ENCODE assay signal across 2 cellular contexts in genomic region chr9:120875954-120876841, GRCh38.
A peak's percentile ranks its signal among the peaks of the same experiment; 100 is the strongest.
TF ChIP-seq lines count a peak whose summit lies in the region.

No MANE protein-coding gene starts in this region.

TF ChIP-seq in HCT116, 20 proteins besides CTCF, POLR2A, EP300 and RAD21 (continued from another document):
- TF ChIP-seq FOSL1 (IDR thresholded peaks at IDR 0.05; ENCODE audit: low read depth) (no peak), TCF7L2 (IDR thresholded peaks at IDR 0.05; ENCODE audit: borderline replicate concordance, extremely low read depth, insufficient read depth, insufficient read length) (no peak), ELF1 (IDR thresholded peaks at IDR 0.05; ENCODE audit: borderline replicate concordance, low read depth) (no peak), EZH2 (IDR thresholded peaks at IDR 0.05) (no peak), SP1 (IDR thresholded peaks at IDR 0.05; ENCODE audit: low read depth) (no peak), ZNF274 (IDR thresholded peaks at IDR 0.05; ENCODE audit: low read depth, low read length) (no peak), CEBPB (IDR thresholded peaks at IDR 0.05; ENCODE audit: low read depth) (no peak), EZH2phosphoT487 (IDR thresholded peaks at IDR 0.05; ENCODE audit: borderline replicate concordance) (no peak), YY1 (IDR thresholded peaks at IDR 0.05; ENCODE audit: extremely low read depth, insufficient replicate concordance, low read depth, low read length) (peak; percentile 58), EGR1 (IDR thresholded peaks at IDR 0.05; ENCODE audit: low read depth) (no peak), ZFX (IDR thresholded peaks at IDR 0.05) (0 out of 2 replicates have a peak, but pooled peaks have one; percentile 33)
- TF ChIP-seq, protein P1, sequence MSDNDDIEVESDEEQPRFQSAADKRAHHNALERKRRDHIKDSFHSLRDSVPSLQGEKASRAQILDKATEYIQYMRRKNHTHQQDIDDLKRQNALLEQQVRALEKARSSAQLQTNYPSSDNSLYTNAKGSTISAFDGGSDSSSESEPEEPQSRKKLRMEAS (IDR thresholded peaks at IDR 0.05) = no peak
- TF ChIP-seq, protein P2, sequence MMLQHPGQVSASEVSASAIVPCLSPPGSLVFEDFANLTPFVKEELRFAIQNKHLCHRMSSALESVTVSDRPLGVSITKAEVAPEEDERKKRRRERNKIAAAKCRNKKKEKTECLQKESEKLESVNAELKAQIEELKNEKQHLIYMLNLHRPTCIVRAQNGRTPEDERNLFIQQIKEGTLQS (IDR thresholded peaks at IDR 0.05) = no peak
- TF ChIP-seq, protein P3, sequence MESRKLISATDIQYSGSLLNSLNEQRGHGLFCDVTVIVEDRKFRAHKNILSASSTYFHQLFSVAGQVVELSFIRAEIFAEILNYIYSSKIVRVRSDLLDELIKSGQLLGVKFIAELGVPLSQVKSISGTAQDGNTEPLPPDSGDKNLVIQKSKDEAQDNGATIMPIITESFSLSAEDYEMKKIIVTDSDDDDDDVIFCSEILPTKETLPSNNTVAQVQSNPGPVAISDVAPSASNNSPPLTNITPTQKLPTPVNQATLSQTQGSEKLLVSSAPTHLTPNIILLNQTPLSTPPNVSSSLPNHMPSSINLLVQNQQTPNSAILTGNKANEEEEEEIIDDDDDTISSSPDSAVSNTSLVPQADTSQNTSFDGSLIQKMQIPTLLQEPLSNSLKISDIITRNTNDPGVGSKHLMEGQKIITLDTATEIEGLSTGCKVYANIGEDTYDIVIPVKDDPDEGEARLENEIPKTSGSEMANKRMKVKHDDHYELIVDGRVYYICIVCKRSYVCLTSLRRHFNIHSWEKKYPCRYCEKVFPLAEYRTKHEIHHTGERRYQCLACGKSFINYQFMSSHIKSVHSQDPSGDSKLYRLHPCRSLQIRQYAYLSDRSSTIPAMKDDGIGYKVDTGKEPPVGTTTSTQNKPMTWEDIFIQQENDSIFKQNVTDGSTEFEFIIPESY (IDR thresholded peaks at IDR 0.05; ENCODE audit: extremely low read depth, insufficient replicate concordance, low read length) = no peak
- TF ChIP-seq, protein P4, sequence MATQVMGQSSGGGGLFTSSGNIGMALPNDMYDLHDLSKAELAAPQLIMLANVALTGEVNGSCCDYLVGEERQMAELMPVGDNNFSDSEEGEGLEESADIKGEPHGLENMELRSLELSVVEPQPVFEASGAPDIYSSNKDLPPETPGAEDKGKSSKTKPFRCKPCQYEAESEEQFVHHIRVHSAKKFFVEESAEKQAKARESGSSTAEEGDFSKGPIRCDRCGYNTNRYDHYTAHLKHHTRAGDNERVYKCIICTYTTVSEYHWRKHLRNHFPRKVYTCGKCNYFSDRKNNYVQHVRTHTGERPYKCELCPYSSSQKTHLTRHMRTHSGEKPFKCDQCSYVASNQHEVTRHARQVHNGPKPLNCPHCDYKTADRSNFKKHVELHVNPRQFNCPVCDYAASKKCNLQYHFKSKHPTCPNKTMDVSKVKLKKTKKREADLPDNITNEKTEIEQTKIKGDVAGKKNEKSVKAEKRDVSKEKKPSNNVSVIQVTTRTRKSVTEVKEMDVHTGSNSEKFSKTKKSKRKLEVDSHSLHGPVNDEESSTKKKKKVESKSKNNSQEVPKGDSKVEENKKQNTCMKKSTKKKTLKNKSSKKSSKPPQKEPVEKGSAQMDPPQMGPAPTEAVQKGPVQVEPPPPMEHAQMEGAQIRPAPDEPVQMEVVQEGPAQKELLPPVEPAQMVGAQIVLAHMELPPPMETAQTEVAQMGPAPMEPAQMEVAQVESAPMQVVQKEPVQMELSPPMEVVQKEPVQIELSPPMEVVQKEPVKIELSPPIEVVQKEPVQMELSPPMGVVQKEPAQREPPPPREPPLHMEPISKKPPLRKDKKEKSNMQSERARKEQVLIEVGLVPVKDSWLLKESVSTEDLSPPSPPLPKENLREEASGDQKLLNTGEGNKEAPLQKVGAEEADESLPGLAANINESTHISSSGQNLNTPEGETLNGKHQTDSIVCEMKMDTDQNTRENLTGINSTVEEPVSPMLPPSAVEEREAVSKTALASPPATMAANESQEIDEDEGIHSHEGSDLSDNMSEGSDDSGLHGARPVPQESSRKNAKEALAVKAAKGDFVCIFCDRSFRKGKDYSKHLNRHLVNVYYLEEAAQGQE (IDR thresholded peaks at IDR 0.05; ENCODE audit: low read depth) = no peak

TF ChIP-seq in SK-N-SH treated with all-trans-retinoic acid at 6 μM for 48 hours, 23 proteins besides CTCF, POLR2A, EP300 and RAD21 (continued from another document):
- TF ChIP-seq CREB5 (CRISPR knock-in tag; IDR thresholded peaks at IDR 0.05; ENCODE audit: low read depth) (no peak), TCF4 (CRISPR knock-in tag; IDR thresholded peaks at IDR 0.05; ENCODE audit: borderline replicate concordance) (no peak), ZNF8 (CRISPR knock-in tag; IDR thresholded peaks at IDR 0.05) (no peak), BACH2 (CRISPR knock-in tag; IDR thresholded peaks at IDR 0.05; ENCODE audit: borderline replicate concordance) (no peak)
- TF ChIP-seq, protein P5, sequence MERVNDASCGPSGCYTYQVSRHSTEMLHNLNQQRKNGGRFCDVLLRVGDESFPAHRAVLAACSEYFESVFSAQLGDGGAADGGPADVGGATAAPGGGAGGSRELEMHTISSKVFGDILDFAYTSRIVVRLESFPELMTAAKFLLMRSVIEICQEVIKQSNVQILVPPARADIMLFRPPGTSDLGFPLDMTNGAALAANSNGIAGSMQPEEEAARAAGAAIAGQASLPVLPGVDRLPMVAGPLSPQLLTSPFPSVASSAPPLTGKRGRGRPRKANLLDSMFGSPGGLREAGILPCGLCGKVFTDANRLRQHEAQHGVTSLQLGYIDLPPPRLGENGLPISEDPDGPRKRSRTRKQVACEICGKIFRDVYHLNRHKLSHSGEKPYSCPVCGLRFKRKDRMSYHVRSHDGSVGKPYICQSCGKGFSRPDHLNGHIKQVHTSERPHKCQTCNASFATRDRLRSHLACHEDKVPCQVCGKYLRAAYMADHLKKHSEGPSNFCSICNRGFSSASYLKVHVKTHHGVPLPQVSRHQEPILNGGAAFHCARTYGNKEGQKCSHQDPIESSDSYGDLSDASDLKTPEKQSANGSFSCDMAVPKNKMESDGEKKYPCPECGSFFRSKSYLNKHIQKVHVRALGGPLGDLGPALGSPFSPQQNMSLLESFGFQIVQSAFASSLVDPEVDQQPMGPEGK (CRISPR knock-in tag; IDR thresholded peaks at IDR 0.05; ENCODE audit: borderline replicate concordance) = peak; percentile 88
